ENCODE assay signal across 11 cellular contexts in the genomic region with DNA sequence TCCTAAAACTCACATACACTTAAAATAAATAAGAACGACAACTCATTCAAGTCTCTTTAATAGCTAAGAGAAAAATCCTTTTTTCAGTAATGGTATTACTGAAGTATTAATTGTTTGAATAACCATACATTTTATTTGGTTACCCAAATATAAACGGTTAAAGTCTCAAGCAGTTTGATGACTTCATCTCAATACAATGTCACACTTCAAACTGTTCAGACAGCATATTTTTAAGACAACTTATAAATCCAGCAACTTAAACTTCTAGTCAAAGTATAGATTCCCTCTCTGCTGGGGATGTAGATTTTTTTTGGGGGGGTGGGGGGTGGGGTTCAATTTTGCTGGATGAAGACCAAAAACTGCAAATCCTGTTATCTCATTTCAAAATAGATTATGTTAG. TPM values are rescaled to one million over a fixed set of nuclear protein-coding genes. Genes with fewer than 3 reads are reported as not detected.
A peak's percentile ranks its signal among the peaks of the same experiment; 100 is the strongest.
DNase-seq lines count a peak whose midpoint lies in the region; ATAC-seq and TF ChIP-seq lines count a peak whose summit lies in the region.
"Had no signal": no experiment of that assay in that cellular context is flagged by ENCODE, and none has a peak within 500 bp of the region (broad histone marks: within the 10 kb centered on the region; RNA-seq: fewer than 3 reads in every experiment).

No MANE protein-coding gene starts in this region.

- H3K9me3 ChIP-seq in HEK293 (ENCODE audit: control insufficient read depth, insufficient read depth, low read depth, low read length) (no peaks in the 10 kb centered on the region), subcutaneous abdominal adipose tissue (ENCODE audit: control insufficient read depth in 5 of 5, low read length in 5 of 5) (no peaks in the 10 kb centered on the region)

- DNase-seq in fibroblast of mammary gland (ENCODE audit: low read depth) (peak; percentile 57), lower leg skin (ENCODE audit: low spot score in 2 of 2) (no peak), H4 (ENCODE audit: low spot score) (no peak)
- DNase-seq: activated CD4-positive, alpha-beta T cell treated with anti-CD3 and anti-CD28 coated beads, Interleukin-2, amount 50 U/mL, for 4 hours; effector memory CD8-positive, alpha-beta T cell; natural killer cell; NCI-H1436 treated with DMSO at 0.1 percent for 48 hours had no signal

- H3K27me3 ChIP-seq in subcutaneous abdominal adipose tissue (ENCODE audit: control insufficient read depth in 5 of 5, insufficient read depth in 4 of 5, low read length in 5 of 5), result no peaks in the 10 kb centered on the region

- H3K4me3 ChIP-seq in HEK293 (ENCODE audit: low read depth, low read length) (no peak overlapping the region), fibroblast of mammary gland (ENCODE audit: control insufficient read depth, low read depth, low read length) (no peak overlapping the region), subcutaneous abdominal adipose tissue (ENCODE audit: low read depth in 1 of 5, low read length in 5 of 5) (no peak overlapping the region), lower leg skin (ENCODE audit: low read depth, poor library complexity, severe bottlenecking) (no peak overlapping the region)

- 52 to 53% methylated on average over 2 of the region's 2 CpGs for WGBS in lower leg skin, 2 donors

- H3K9ac ChIP-seq in subcutaneous abdominal adipose tissue (ENCODE audit: low read length in 5 of 5), result peak overlapping the region in 1 of 5 donors; percentile 6

- POLR2A ChIA-PET in HEK293 (lab: Yijun Ruan, JAX), result interaction anchor here (0.7 kb wide), 1 partner anchor 500 kb away, joined by 4 read pairs; no protein-coding TSS in a partner anchor

- no peaks in the 10 kb centered on the region for H3K36me3 ChIP-seq in HEK293 (ENCODE audit: control insufficient read depth in 2 of 2, insufficient read depth in 1 of 2, low read length in 2 of 2)
- H3K36me3 ChIP-seq in subcutaneous abdominal adipose tissue (ENCODE audit: control insufficient read depth in 5 of 5, insufficient read depth in 5 of 5, low read length in 5 of 5), result no peaks in the 10 kb centered on the region

- no peak for TF ChIP-seq POLR2A in lower leg skin (IDR thresholded peaks at IDR 0.05)

- TF ChIP-seq CTCF in HEK293 (tag by site-specific recombination; IDR thresholded peaks at IDR 0.05) (no peak), fibroblast of mammary gland (conservative IDR thresholded peaks at IDR 0.05; ENCODE audit: control insufficient read depth, insufficient read depth, low read depth, low read length) (no peak), lower leg skin (IDR thresholded peaks at IDR 0.05) (no peak)

- H3K27ac ChIP-seq in HEK293 (ENCODE audit: extremely low read depth, low read depth, low read length) (no peak overlapping the region), subcutaneous abdominal adipose tissue (ENCODE audit: low read depth, low read length) (peak overlapping the region; percentile 61)

- intact Hi-C loops in lower leg skin (cut with DNase I; ENCODE audit: low total_unique reads), result no loop called here

- CTCF ChIA-PET in HEK293 (lab: Yijun Ruan, JAX), result interaction anchor here (0.7 to 1.2 kb wide), 2 partner anchors 20 to 120 kb away, joined by 3 to 6 read pairs; no protein-coding TSS in a partner anchor

- H3K4me1 ChIP-seq in HEK293 (ENCODE audit: control insufficient read depth, insufficient read depth, low read length) (peaks cover 18% of the 10 kb centered on the region), subcutaneous abdominal adipose tissue (ENCODE audit: control insufficient read depth in 5 of 5, insufficient read depth in 5 of 5, low read length in 5 of 5) (peaks cover 0 to 46% (median 31%) of the 10 kb centered on the region in 5 donors)

- ATAC-seq in SK-N-SH treated with all-trans-retinoic acid at 6 μM for 48 hours (peak; percentile 45), HG02571 (IDR thresholded peaks at IDR 0.05; ENCODE audit: unreplicated experiment) (no peak)
- ATAC-seq: effector memory CD8-positive, alpha-beta T cell; natural killer cell had no signal

TF ChIP-seq in HEK293, 187 proteins besides CTCF, POLR2A, EP300 and RAD21:
- TF ChIP-seq, protein P1, sequence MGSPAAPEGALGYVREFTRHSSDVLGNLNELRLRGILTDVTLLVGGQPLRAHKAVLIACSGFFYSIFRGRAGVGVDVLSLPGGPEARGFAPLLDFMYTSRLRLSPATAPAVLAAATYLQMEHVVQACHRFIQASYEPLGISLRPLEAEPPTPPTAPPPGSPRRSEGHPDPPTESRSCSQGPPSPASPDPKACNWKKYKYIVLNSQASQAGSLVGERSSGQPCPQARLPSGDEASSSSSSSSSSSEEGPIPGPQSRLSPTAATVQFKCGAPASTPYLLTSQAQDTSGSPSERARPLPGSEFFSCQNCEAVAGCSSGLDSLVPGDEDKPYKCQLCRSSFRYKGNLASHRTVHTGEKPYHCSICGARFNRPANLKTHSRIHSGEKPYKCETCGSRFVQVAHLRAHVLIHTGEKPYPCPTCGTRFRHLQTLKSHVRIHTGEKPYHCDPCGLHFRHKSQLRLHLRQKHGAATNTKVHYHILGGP (tag by site-specific recombination; IDR thresholded peaks at IDR 0.05), result no peak
- TF ChIP-seq, protein P2, sequence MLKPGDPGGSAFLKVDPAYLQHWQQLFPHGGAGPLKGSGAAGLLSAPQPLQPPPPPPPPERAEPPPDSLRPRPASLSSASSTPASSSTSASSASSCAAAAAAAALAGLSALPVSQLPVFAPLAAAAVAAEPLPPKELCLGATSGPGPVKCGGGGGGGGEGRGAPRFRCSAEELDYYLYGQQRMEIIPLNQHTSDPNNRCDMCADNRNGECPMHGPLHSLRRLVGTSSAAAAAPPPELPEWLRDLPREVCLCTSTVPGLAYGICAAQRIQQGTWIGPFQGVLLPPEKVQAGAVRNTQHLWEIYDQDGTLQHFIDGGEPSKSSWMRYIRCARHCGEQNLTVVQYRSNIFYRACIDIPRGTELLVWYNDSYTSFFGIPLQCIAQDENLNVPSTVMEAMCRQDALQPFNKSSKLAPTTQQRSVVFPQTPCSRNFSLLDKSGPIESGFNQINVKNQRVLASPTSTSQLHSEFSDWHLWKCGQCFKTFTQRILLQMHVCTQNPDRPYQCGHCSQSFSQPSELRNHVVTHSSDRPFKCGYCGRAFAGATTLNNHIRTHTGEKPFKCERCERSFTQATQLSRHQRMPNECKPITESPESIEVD (tag by site-specific recombination; IDR thresholded peaks at IDR 0.05), result 0 out of 2 replicates have a peak, but pooled peaks have one; percentile 15
- TF ChIP-seq, protein P3, sequence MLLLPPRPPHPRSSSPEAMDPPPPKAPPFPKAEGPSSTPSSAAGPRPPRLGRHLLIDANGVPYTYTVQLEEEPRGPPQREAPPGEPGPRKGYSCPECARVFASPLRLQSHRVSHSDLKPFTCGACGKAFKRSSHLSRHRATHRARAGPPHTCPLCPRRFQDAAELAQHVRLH (tag by site-specific recombination; IDR thresholded peaks at IDR 0.05), result no peak
- TF ChIP-seq SP7 (tag by site-specific recombination; IDR thresholded peaks at IDR 0.05), result no peak
- TF ChIP-seq MEIS1 (CRISPR knock-in tag; IDR thresholded peaks at IDR 0.05; ENCODE audit: borderline replicate concordance), result no peak
- no peak for TF ChIP-seq ZNF544 (tag by site-specific recombination; IDR thresholded peaks at IDR 0.05)
- TF ChIP-seq ZNF514 (tag by site-specific recombination; IDR thresholded peaks at IDR 0.05), result no peak
- TF ChIP-seq ZNF423 (tag by site-specific recombination; IDR thresholded peaks at IDR 0.05), result no peak

TF ChIP-seq in SK-N-SH treated with all-trans-retinoic acid at 6 μM for 48 hours, 23 proteins besides CTCF, POLR2A, EP300 and RAD21:
- no peak for TF ChIP-seq ZFP3 (CRISPR knock-in tag; IDR thresholded peaks at IDR 0.05)
- TF ChIP-seq, protein P4, sequence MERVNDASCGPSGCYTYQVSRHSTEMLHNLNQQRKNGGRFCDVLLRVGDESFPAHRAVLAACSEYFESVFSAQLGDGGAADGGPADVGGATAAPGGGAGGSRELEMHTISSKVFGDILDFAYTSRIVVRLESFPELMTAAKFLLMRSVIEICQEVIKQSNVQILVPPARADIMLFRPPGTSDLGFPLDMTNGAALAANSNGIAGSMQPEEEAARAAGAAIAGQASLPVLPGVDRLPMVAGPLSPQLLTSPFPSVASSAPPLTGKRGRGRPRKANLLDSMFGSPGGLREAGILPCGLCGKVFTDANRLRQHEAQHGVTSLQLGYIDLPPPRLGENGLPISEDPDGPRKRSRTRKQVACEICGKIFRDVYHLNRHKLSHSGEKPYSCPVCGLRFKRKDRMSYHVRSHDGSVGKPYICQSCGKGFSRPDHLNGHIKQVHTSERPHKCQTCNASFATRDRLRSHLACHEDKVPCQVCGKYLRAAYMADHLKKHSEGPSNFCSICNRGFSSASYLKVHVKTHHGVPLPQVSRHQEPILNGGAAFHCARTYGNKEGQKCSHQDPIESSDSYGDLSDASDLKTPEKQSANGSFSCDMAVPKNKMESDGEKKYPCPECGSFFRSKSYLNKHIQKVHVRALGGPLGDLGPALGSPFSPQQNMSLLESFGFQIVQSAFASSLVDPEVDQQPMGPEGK (CRISPR knock-in tag; IDR thresholded peaks at IDR 0.05; ENCODE audit: borderline replicate concordance), result peak; percentile 48; the same call in 1 of the 2 replicates
TF ChIP-seq in SK-N-SH treated with all-trans-retinoic acid at 6 μM for 48 hours: peak in this region for 1.

RNA-seq across cellular contexts. Expression of a gene that starts 42.0 kb away (rescaled TPM):
- total RNA-seq in lower leg skin, result 10 to 100 TPM in 2 of 4 donors, 1 to 10 TPM in 2; 4.6 to 14.0 (median 8.9) TPM
- total RNA-seq in H4 (2014; rRNA removed; shearing (Covaris generic)), result 14.4 and 24.4 TPM in 2 replicates
